In genomic region chr14:104116544-104117340, GRCh38 we compare ENCODE assay signal across 8 cellular contexts. TPM values are rescaled to one million over a fixed set of nuclear protein-coding genes. Genes with fewer than 3 reads are reported as not detected.
DNase-seq lines count a peak whose midpoint lies in the region; ATAC-seq, FAIRE-seq and TF ChIP-seq lines count a peak whose summit lies in the region.
"Had no signal": no experiment of that assay in that cellular context is flagged by ENCODE, and none has a peak within 500 bp of the region (broad histone marks: within the 10 kb centered on the region; RNA-seq: fewer than 3 reads in every experiment).

No MANE protein-coding gene starts in this region.

- H3K9me3 ChIP-seq in MG63 (no peaks in the 10 kb centered on the region), breast epithelium (no peaks in the 10 kb centered on the region), kidney (ENCODE audit: control insufficient read depth in 1 of 2, low read length in 2 of 2) (no peaks in the 10 kb centered on the region)

- no peak overlapping the region for H3K9ac ChIP-seq in kidney (ENCODE audit: low read length in 2 of 2)

- H3K27ac Mint-ChIP-seq in stimulated activated naive B cell treated with anti-CD40 and anti-IgM and Interleukin-4, amounts not matched to agents 10 μg/mL and 1 μg/mL and 100 μg/mL, for 72 hours = no peak overlapping the region

- H3K27me3 ChIP-seq in MG63 = no peaks in the 10 kb centered on the region
- peaks cover 5 to 68% of the 10 kb centered on the region in 2 donors for H3K27me3 ChIP-seq in breast epithelium

- DNase-seq in MG63 (no peak), breast epithelium (ENCODE audit: low spot score in 2 of 2) (peak; percentile 51 to 74), kidney (peak; percentile 83), NAMALWA (ENCODE audit: low spot score) (no peak), NCI-H1417 treated with DMSO at 0.1 percent for 48 hours (lab: John Stamatoyannopoulos, UW) (no peak)
- no peak for DNase-seq in stimulated activated naive B cell treated with anti-CD40 and anti-IgM and Interleukin-4, amounts not matched to agents 10 μg/mL and 1 μg/mL and 100 μg/mL, for 72 hours
- DNase-seq: effector CD8-positive, alpha-beta T cell had no signal

- TF ChIP-seq CTCF in breast epithelium (IDR thresholded peaks at IDR 0.05) (no peak), kidney (IDR thresholded peaks at IDR 0.05; ENCODE audit: borderline replicate concordance, extremely low read depth, insufficient read depth) (no peak)

- H3K27ac ChIP-seq in breast epithelium = peak overlapping the region; percentile 66 to 68
- H3K27ac ChIP-seq in kidney (ENCODE audit: low read depth in 2 of 2, low read length in 2 of 2) = no peak overlapping the region

- H3K4me1 ChIP-seq in breast epithelium = peaks cover 0 to 2% of the 10 kb centered on the region in 2 donors
- H3K4me1 ChIP-seq in kidney (ENCODE audit: control insufficient read depth in 1 of 2, insufficient read depth in 1 of 2, low read depth in 1 of 2, low read length in 2 of 2) = peaks cover 0 to 5% of the 10 kb centered on the region in 2 donors

- no peaks in the 10 kb centered on the region for H3K36me3 Mint-ChIP-seq in stimulated activated naive B cell treated with anti-CD40 and anti-IgM and Interleukin-4, amounts not matched to agents 10 μg/mL and 1 μg/mL and 100 μg/mL, for 72 hours

- peak; percentile 12 to 41 for ATAC-seq in stimulated activated naive B cell treated with anti-CD40 and anti-IgM and Interleukin-4, amounts not matched to agents 10 μg/mL and 1 μg/mL and 100 μg/mL, for 72 hours (replicated peaks)
- ATAC-seq in HG03159 (IDR thresholded peaks at IDR 0.05; ENCODE audit: unreplicated experiment) = no peak

- TF ChIP-seq POLR2A in breast epithelium (IDR thresholded peaks at IDR 0.05) = no peak

- H3K4me3 ChIP-seq in MG63 (peak overlapping the region; percentile 29; the same call in 1 of the 2 replicates), breast epithelium (peak overlapping the region; percentile 36 to 75 (median 59)), kidney (ENCODE audit: low read length in 2 of 2) (peak overlapping the region; percentile 41)

- H3K36me3 ChIP-seq in MG63 (no peaks in the 10 kb centered on the region), breast epithelium (no peaks in the 10 kb centered on the region), kidney (ENCODE audit: control insufficient read depth in 1 of 2, insufficient read depth in 2 of 2, low read length in 2 of 2) (no peaks in the 10 kb centered on the region)

- no peak for FAIRE-seq in kidney (lab: Jason Lieb, UNC)

- peak overlapping the region; percentile 50 to 73 for H3K4me3 Mint-ChIP-seq in stimulated activated naive B cell treated with anti-CD40 and anti-IgM and Interleukin-4, amounts not matched to agents 10 μg/mL and 1 μg/mL and 100 μg/mL, for 72 hours

- no peaks in the 10 kb centered on the region for H3K9me3 Mint-ChIP-seq in stimulated activated naive B cell treated with anti-CD40 and anti-IgM and Interleukin-4, amounts not matched to agents 10 μg/mL and 1 μg/mL and 100 μg/mL, for 72 hours

- intact Hi-C loops in breast epithelium (cut with DNase I; ENCODE audit: low total_unique reads) = no loop called here
- intact Hi-C loops in kidney (cut with DNase I) = no loop called here

- peaks cover 53 to 72% of the 10 kb centered on the region in 2 donors for H3K27me3 Mint-ChIP-seq in stimulated activated naive B cell treated with anti-CD40 and anti-IgM and Interleukin-4, amounts not matched to agents 10 μg/mL and 1 μg/mL and 100 μg/mL, for 72 hours

- H3K4me1 Mint-ChIP-seq in stimulated activated naive B cell treated with anti-CD40 and anti-IgM and Interleukin-4, amounts not matched to agents 10 μg/mL and 1 μg/mL and 100 μg/mL, for 72 hours = no peaks in the 10 kb centered on the region

RNA-seq across cellular contexts. Expression of gene KIF26A, which starts 21.6 kb away (rescaled TPM):
- 0.92 and 1.1 TPM in 2 replicates for total RNA-seq in MG63 (2014; rRNA removed; shearing (Covaris generic); ENCODE audit: low replicate concordance)
- total RNA-seq in breast epithelium (1 to 10 TPM; 1.4 to 4.6 (median 2.2) TPM), kidney (12.3 TPM)
- polyA plus RNA-seq in kidney (ENCODE audit: insufficient read depth, low read depth, low replicate concordance) = 2.3 TPM

RNA-seq across cellular contexts. Expression of gene ASPG, which starts 31.2 kb away (rescaled TPM):
- not detected in 2 replicates for total RNA-seq in MG63 (2014; rRNA removed; shearing (Covaris generic); ENCODE audit: low replicate concordance)
- total RNA-seq in breast epithelium = under 1 TPM in 2 of 3 donors, not detected in 1; 0.15 to 0.33 TPM
- 2.5 TPM for total RNA-seq in kidney
- polyA plus RNA-seq in kidney (ENCODE audit: insufficient read depth, low read depth, low replicate concordance) = 58.1 TPM

Comparison
In these comparisons a context has a peak if more than half of its experiments do, and no peak if none do; other contexts are left out.
1. DNase-seq: peak in breast epithelium (2 of 2) and kidney (single experiment); none in MG63 (single experiment), stimulated activated naive B cell treated with anti-CD40 and anti-IgM and Interleukin-4, amounts not matched to agents 10 μg/mL and 1 μg/mL and 100 μg/mL, for 72 hours (single experiment), NAMALWA (single experiment) and NCI-H1417 treated with DMSO at 0.1 percent for 48 hours (single experiment).
2. H3K27ac ChIP-seq: peak in breast epithelium (2 of 2); none in kidney (0 of 2).
3. Peak in every context shown above with its lines, with median percentiles within 50 percentile points of each other: H3K4me3 ChIP-seq.